Comparison of ENCODE assay signal across 9 cellular contexts in the genomic region with DNA sequence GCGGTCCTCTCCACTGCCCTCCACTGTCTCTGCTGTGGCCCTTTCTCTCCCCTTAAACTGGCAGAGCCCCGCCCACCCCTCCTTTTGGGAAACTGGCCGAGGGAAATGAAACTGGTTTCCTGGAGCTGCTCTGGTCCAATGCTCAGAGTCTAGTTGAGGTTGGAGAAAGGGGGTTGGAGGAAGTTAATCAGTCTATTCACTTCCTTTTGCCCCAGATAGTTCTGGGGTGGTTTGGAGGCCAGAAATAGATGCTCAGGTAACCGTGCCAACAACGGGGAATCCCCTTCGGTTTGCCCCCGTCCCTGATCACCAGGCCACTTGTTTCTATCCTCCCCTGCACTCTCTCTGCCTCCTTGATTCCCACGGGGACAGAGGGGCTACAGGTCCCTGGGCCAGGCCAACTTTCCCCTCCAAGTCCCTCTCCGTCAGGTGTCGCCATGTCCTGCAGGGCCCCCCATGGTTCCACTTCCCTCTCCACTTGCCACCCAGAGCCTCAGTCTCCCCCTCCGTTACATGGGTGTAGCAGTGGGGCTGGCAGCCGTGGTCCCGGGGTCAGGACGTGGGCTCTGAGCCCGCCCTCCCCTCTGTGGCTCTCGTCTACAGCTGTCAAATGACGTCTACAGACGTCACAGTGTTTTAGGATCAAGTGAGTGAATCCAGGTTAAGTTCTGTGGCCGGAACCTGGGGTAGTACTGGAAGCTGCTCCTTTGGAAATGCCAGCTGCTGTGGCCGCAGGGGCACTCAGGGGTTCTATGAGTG. TPM values are rescaled to one million over a fixed set of nuclear protein-coding genes. Genes with fewer than 3 reads are reported as not detected.
DNase-seq lines count a peak whose midpoint lies in the region; ATAC-seq and TF ChIP-seq lines count a peak whose summit lies in the region.
"Had no signal": no experiment of that assay in that cellular context is flagged by ENCODE, and none has a peak within 500 bp of the region (broad histone marks: within the 10 kb centered on the region; RNA-seq: fewer than 3 reads in every experiment).

Gene IL4I1, minus strand, starts transcription at position 25 of the 759 bp plus-strand sequence. CDS start 727 bp downstream, outside the sequence.

- POLR2A ChIA-PET in CD8-positive, alpha-beta memory T cell (lab: Charles Lee): interaction anchor here (0.6 to 1.6 kb wide), 3 partner anchors 21 to 33 kb away, joined by 3 to 4 read pairs (median 3); partner anchors contain the start of genes ATF5 and NUP62
- POLR2A ChIA-PET in A673 (lab: Charles Lee; ENCODE audit: low non-redundant PET): interaction anchor here (0.6 kb wide), 1 partner anchor 10 kb away, joined by 15 read pairs; no protein-coding TSS in a partner anchor

- peak within 1 kb of the TSS; percentile 79 to 100 (median 99) for H3K27ac Mint-ChIP-seq in CD8-positive, alpha-beta memory T cell

- no peaks in the 10 kb centered on the region for H3K9me3 Mint-ChIP-seq in CD8-positive, alpha-beta memory T cell
- H3K9me3 Mint-ChIP-seq: neural crest cell had no signal

- H3K4me1 ChIP-seq in CD8-positive, alpha-beta memory T cell (ENCODE audit: insufficient read depth, low read length): peaks cover 21% of the 10 kb centered on the region
- H3K4me1 ChIP-seq in A673 (ENCODE audit: insufficient read depth, low read length, poor library complexity, severe bottlenecking): no peaks in the 10 kb centered on the region

- intact Hi-C loops in A673 (cut with micrococcal nuclease; ENCODE audit: unreplicated experiment): no loop called here

- H3K4me3 ChIP-seq in CD8-positive, alpha-beta memory T cell (ENCODE audit: low read length): peak within 1 kb of the TSS; percentile 21
- H3K4me3 ChIP-seq in NB4 (ENCODE audit: low read depth, low read length) (no peak within 1 kb of the TSS), A673 (ENCODE audit: low read depth, low read length, poor library complexity, severe bottlenecking) (no peak within 1 kb of the TSS)

- peaks cover 21 to 36% (median 33%) of the 10 kb centered on the region in 3 donors for H3K4me1 Mint-ChIP-seq in CD8-positive, alpha-beta memory T cell

- peak; percentile 18 to 81 (median 78) for DNase-seq in CD8-positive, alpha-beta memory T cell
- DNase-seq in NB4 (ENCODE audit: low read depth): peak; percentile 51
- DNase-seq in activated T-cell treated with anti-CD3 and anti-CD28 coated beads for 4 hours: peak; percentile 55
- peak; percentile 48 for DNase-seq in hepatic stellate cell (ENCODE audit: low spot score)
- DNase-seq in stimulated activated CD4-positive, alpha-beta T cell treated with anti-CD3 and anti-CD28 coated beads, TNF-alpha, amount 100 ng/mL, for 4 hours (ENCODE audit: low read depth in 3 of 3): peak in 2 of 3 experiments; percentile 29 to 60
- no peak for DNase-seq in HuH-7 (ENCODE audit: low spot score)
- DNase-seq in A673 (ENCODE audit: low spot score): no peak

- CTCF ChIA-PET in CD8-positive, alpha-beta memory T cell (lab: Charles Lee): interaction anchor here (1.0 to 1.5 kb wide), 3 partner anchors 14 to 33 kb away, joined by 3 read pairs; partner anchors contain the start of gene NUP62
- CTCF ChIA-PET in A673 (lab: Charles Lee): no interaction called here

- no peak for TF ChIP-seq CTCF in NB4 (IDR thresholded peaks at IDR 0.05; ENCODE audit: low read depth, low read length)
- TF ChIP-seq CTCF in A673 (conservative IDR thresholded peaks at IDR 0.05; ENCODE audit: low read depth, low read length): no peak

- no peaks in the 10 kb centered on the region for H3K36me3 Mint-ChIP-seq in CD8-positive, alpha-beta memory T cell

- no peaks in the 10 kb centered on the region for H3K27me3 ChIP-seq in CD8-positive, alpha-beta memory T cell (ENCODE audit: insufficient read depth, low read length, poor library complexity, severe bottlenecking)
- no peaks in the 10 kb centered on the region for H3K27me3 ChIP-seq in A673 (replicated peaks; ENCODE audit: insufficient read depth, low read depth, low read length, poor library complexity)

- no peaks in the 10 kb centered on the region for H3K36me3 ChIP-seq in CD8-positive, alpha-beta memory T cell (ENCODE audit: insufficient read depth, low read length)
- H3K36me3 ChIP-seq in A673 (ENCODE audit: insufficient read depth, low read length, poor library complexity, severe bottlenecking): no peaks in the 10 kb centered on the region

- H3K4me3 Mint-ChIP-seq in CD8-positive, alpha-beta memory T cell: peak within 1 kb of the TSS; percentile 54 to 91 (median 85)
- H3K4me3 Mint-ChIP-seq: neural crest cell had no signal

- peak within 1 kb of the TSS; percentile 81 for H3K27ac ChIP-seq in CD8-positive, alpha-beta memory T cell (ENCODE audit: low read depth, low read length)
- H3K27ac ChIP-seq in A673 (ENCODE audit: low read depth, low read length, poor library complexity, severe bottlenecking): no peak within 1 kb of the TSS

- H3K27me3 Mint-ChIP-seq in CD8-positive, alpha-beta memory T cell: no peaks in the 10 kb centered on the region

- ATAC-seq in GM21447 (IDR thresholded peaks at IDR 0.05; ENCODE audit: unreplicated experiment): peak; percentile 52

- no peaks in the 10 kb centered on the region for H3K9me3 ChIP-seq in CD8-positive, alpha-beta memory T cell (ENCODE audit: low read length)
- no peaks in the 10 kb centered on the region for H3K9me3 ChIP-seq in A673 (ENCODE audit: low read depth, low read length, poor library complexity, severe bottlenecking)

- no peak for TF ChIP-seq POLR2A in NB4 (IDR thresholded peaks at IDR 0.05; ENCODE audit: extremely low read depth, insufficient read length)

- no TSS peak for BruUV-seq in A673 (replicated peaks; lab: Mats Ljungman, UMichigan)

RNA-seq across cellular contexts. Expression of gene IL4I1, which starts in this region (rescaled TPM):
- 10 to 100 TPM; 35.6 to 39.1 TPM for total RNA-seq in CD8-positive, alpha-beta memory T cell
- polyA plus RNA-seq in CD8-positive, alpha-beta memory T cell: 13.1 TPM
- total RNA-seq in A673 (2021): 1.3 TPM in 2 replicates

Comparison
In these comparisons a context has a peak if more than half of its experiments do, and no peak if none do; other contexts are left out.
1. RNA of gene IL4I1 (total RNA-seq): 35.6 to 39.1 TPM in CD8-positive, alpha-beta memory T cell; 1.3 TPM in A673; every median in the first group is over 10 times any median in the second.
2. DNase-seq: peak in CD8-positive, alpha-beta memory T cell (5 of 5), NB4 (single experiment), activated T-cell treated with anti-CD3 and anti-CD28 coated beads for 4 hours (single experiment), hepatic stellate cell (single experiment) and stimulated activated CD4-positive, alpha-beta T cell treated with anti-CD3 and anti-CD28 coated beads, TNF-alpha, amount 100 ng/mL, for 4 hours (2 of 3); none in HuH-7 (single experiment) and A673 (single experiment).